Comparison of ENCODE assay signal across 31 cellular contexts in the genomic region with DNA sequence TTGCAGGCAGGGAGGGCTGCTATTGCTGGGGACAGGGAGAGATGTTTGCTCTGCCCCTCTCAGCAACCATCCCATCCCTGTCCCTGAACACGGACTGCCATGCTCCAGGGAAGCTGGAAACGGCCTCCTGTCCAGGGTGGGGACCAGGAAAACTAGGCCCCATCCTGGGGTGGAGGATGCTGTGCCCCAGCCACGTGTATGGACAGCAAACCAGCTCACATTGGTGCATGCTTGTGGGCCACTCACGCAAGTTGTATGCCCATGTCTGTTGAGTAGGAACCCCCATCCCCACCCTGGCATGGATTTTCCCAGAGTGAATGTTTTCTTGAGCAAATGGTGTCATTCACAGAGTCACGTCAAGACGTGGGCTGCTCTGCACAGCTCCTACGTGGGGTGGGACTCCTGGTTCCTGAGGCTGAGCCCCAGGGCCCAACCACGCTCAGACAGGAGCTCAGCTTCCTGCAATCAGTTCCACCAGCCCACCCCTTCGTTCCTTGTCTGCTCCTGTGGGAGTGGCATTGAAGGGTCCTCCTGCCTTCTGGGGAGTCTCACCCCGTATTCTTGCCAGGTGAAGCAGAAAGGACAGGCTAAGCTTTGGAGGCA. TPM values are rescaled to one million over a fixed set of nuclear protein-coding genes. Genes with fewer than 3 reads are reported as not detected.
"Had no signal": no experiment of that assay in that cellular context is flagged by ENCODE, and none has a peak within 500 bp of the region (broad histone marks: within the 10 kb centered on the region; RNA-seq: fewer than 3 reads in every experiment).

No MANE protein-coding gene starts in this region.

- H3K4me3 ChIP-seq: cardiac muscle cell, esophagus muscularis mucosa, gastrocnemius medialis, heart right ventricle had no signal

- H3K9me3 ChIP-seq: esophagus muscularis mucosa, gastrocnemius medialis, heart right ventricle had no signal

- H3K36me3 ChIP-seq: cardiac muscle cell, esophagus muscularis mucosa, gastrocnemius medialis, heart right ventricle had no signal

- FAIRE-seq: astrocyte, colon had no signal

- DNase-seq: activated CD4-positive, alpha-beta memory T cell treated with anti-CD3 and anti-CD28 coated beads for 36 hours; activated CD4-positive, alpha-beta T cell treated with anti-CD3 and anti-CD28 coated beads for 36 hours; activated CD4-positive, alpha-beta T cell treated with anti-CD3 and anti-CD28 coated beads, Interleukin-2, amount 10 ng/mL, durations not matched to agents 24 days and 14 days; activated CD4-positive, CD25-positive, alpha-beta regulatory T cell; activated CD4-positive, CD25-positive, alpha-beta regulatory T cell treated with anti-CD3 and anti-CD28 coated beads, Interleukin-2, amount 50 U/mL, for 72 hours; activated CD8-positive, alpha-beta memory T cell treated with anti-CD3 and anti-CD28 coated beads, Interleukin-2, amount 50 U/mL, for 48 hours; activated CD8-positive, alpha-beta T cell treated with anti-CD3 and anti-CD28 coated beads, Interleukin-2, amount 10 ng/mL, durations not matched to agents 7 days and 5 days; activated effector memory CD4-positive, alpha-beta T cell treated with Interleukin-2 at 50 U/mL for 16 hours; activated gamma-delta T cell treated with Interleukin-2 at 50 U/mL for 16 hours; activated naive CD4-positive, alpha-beta T cell treated with anti-CD3 and anti-CD28 coated beads, Interleukin-2, amount 50 U/mL, for 16 hours; activated naive CD4-positive, alpha-beta T cell treated with Interleukin-2 at 50 U/mL for 16 hours; activated T-cell treated with anti-CD3 and anti-CD28 coated beads for 4 hours; activated T-cell treated with anti-CD3 and anti-CD28 coated beads, Interleukin-2, amount 50 U/mL, for 4 hours; amniotic stem cell; cortex of kidney; dermis blood vessel endothelial cell; effector CD4-positive, alpha-beta T cell; effector memory CD8-positive, alpha-beta T cell; erythroblast; foreskin keratinocyte; gastrocnemius medialis; glutamatergic neuron; heart right ventricle; T-helper 2 cell had no signal

- H3K27ac ChIP-seq: cardiac muscle cell, esophagus muscularis mucosa, foreskin keratinocyte, gastrocnemius medialis, heart right ventricle had no signal

- H3K4me1 ChIP-seq: foreskin keratinocyte had no signal

- ATAC-seq: activated CD4-positive, alpha-beta T cell treated with anti-CD3 and anti-CD28 coated beads for 36 hours; activated CD8-positive, alpha-beta T cell treated with anti-CD3 and anti-CD28 coated beads, Interleukin-2, amount 10 ng/mL, durations not matched to agents 7 days and 5 days; activated T-cell treated with anti-CD3 and anti-CD28 coated beads, Interleukin-2, amount 50 U/mL, for 4 hours; activated T-helper 17 cell treated with anti-CD3 and anti-CD28 coated beads, Interleukin-2, amount 50 U/mL, for 72 hours; effector memory CD8-positive, alpha-beta T cell; foreskin keratinocyte; gastrocnemius medialis; heart right ventricle had no signal

RNA-seq across cellular contexts. Expression of gene UNC5A, which starts 4.6 kb away (rescaled TPM):
- total RNA-seq: activated CD4-positive, alpha-beta memory T cell treated with anti-CD3 and anti-CD28 coated beads for 36 hours; activated CD4-positive, alpha-beta T cell treated with anti-CD3 and anti-CD28 coated beads for 36 hours; activated CD4-positive, alpha-beta T cell treated with anti-CD3 and anti-CD28 coated beads, Interleukin-2, amount 10 ng/mL, durations not matched to agents 24 days and 14 days; activated CD8-positive, alpha-beta memory T cell treated with anti-CD3 and anti-CD28 coated beads for 36 hours; activated CD8-positive, alpha-beta T cell treated with anti-CD3 and anti-CD28 coated beads, Interleukin-2, amount 10 ng/mL, durations not matched to agents 7 days and 5 days; activated T-cell treated with anti-CD3 and anti-CD28 coated beads, Interleukin-2, amount 50 U/mL, for 4 hours; activated T-helper 17 cell treated with anti-CD3 and anti-CD28 coated beads, Interleukin-2, amount 50 U/mL, for 72 hours; esophagus muscularis mucosa; T-helper 1 cell treated with Interleukin-12 subunit alpha and Interleukin-12 subunit beta and Interleukin-4 antibody, amounts not matched to agents 30 ng/mL and 1 ng/mL, for 36 hours had no signal
